1 cellular context compared by ENCODE assay signal in genomic region chr17:82636626-82637598, GRCh38.
A peak's percentile ranks its signal among the peaks of the same experiment; 100 is the strongest.
TF ChIP-seq lines count a peak whose summit lies in the region.

No MANE protein-coding gene starts in this region.

TF ChIP-seq in HepG2, 621 proteins besides CTCF, POLR2A, EP300 and RAD21 (continued from another document and continues in another):
- TF ChIP-seq ZNF629 (CRISPR knock-in tag; conservative IDR thresholded peaks at IDR 0.05) (no peak), ZNF33A (CRISPR knock-in tag; IDR thresholded peaks at IDR 0.05; ENCODE audit: borderline replicate concordance) (no peak), ZNF484 (CRISPR knock-in tag; IDR thresholded peaks at IDR 0.05; ENCODE audit: borderline replicate concordance, low read depth) (no peak), ISL2 (CRISPR knock-in tag; IDR thresholded peaks at IDR 0.05) (no peak), BRCA1 (CRISPR knock-in tag; IDR thresholded peaks at IDR 0.05) (no peak), MIER2 (CRISPR knock-in tag; IDR thresholded peaks at IDR 0.05) (no peak), ZNF276 (CRISPR knock-in tag; IDR thresholded peaks at IDR 0.05; ENCODE audit: low read depth) (no peak), POLR2AphosphoS2 (IDR thresholded peaks at IDR 0.05; ENCODE audit: low read depth, low read length) (no peak), MIXL1 (CRISPR knock-in tag; IDR thresholded peaks at IDR 0.05) (no peak), REST (IDR thresholded peaks at IDR 0.05; ENCODE audit: borderline replicate concordance in 1 of 2, low read depth in 1 of 2, low read length in 2 of 2) (peak in 1 of 2 experiments; percentile 25; a peak in 1 of 4 replicates), ZNF782 (CRISPR knock-in tag; IDR thresholded peaks at IDR 0.05; ENCODE audit: borderline replicate concordance) (no peak), ZBTB37 (CRISPR knock-in tag; IDR thresholded peaks at IDR 0.05) (no peak), ZNF230 (CRISPR knock-in tag; IDR thresholded peaks at IDR 0.05) (no peak), BORCS8-MEF2B (CRISPR knock-in tag; IDR thresholded peaks at IDR 0.05) (no peak), NFKBIZ (CRISPR knock-in tag; IDR thresholded peaks at IDR 0.05) (no peak), SNAPC2 (CRISPR knock-in tag; IDR thresholded peaks at IDR 0.05) (no peak), ARID4A (CRISPR knock-in tag; IDR thresholded peaks at IDR 0.05; ENCODE audit: borderline replicate concordance) (peak; percentile 71), ZNF235 (CRISPR knock-in tag; IDR thresholded peaks at IDR 0.05; ENCODE audit: borderline replicate concordance) (no peak), BCL6 (CRISPR knock-in tag; IDR thresholded peaks at IDR 0.05) (no peak), HMG20A (CRISPR knock-in tag; IDR thresholded peaks at IDR 0.05; ENCODE audit: borderline replicate concordance) (no peak), MEF2D (CRISPR knock-in tag; IDR thresholded peaks at IDR 0.05) (peak; percentile 95), ZFP62 (CRISPR knock-in tag; IDR thresholded peaks at IDR 0.05) (no peak), ZMAT3 (CRISPR knock-in tag; conservative IDR thresholded peaks at IDR 0.05) (no peak), FOXA1 (IDR thresholded peaks at IDR 0.05) (peak; percentile 42; the same call in 1 of the 2 replicates), FOXA1 (CRISPR knock-in tag; IDR thresholded peaks at IDR 0.05) (0 out of 2 replicates have a peak, but pooled peaks have one; percentile 12), ZBTB3 (CRISPR knock-in tag; IDR thresholded peaks at IDR 0.05; ENCODE audit: borderline replicate concordance, low read depth) (no peak), ZBTB38 (CRISPR knock-in tag; IDR thresholded peaks at IDR 0.05) (peak; percentile 30; the same call in 1 of the 2 replicates), POGK (CRISPR knock-in tag; conservative IDR thresholded peaks at IDR 0.05) (no peak), ATF3 (CRISPR knock-in tag; IDR thresholded peaks at IDR 0.05) (no peak), ATF7-NPFF (CRISPR knock-in tag; IDR thresholded peaks at IDR 0.05; ENCODE audit: low read depth) (no peak), ZNF18 (CRISPR knock-in tag; IDR thresholded peaks at IDR 0.05; ENCODE audit: insufficient replicate concordance) (no peak), TMF1 (CRISPR knock-in tag; IDR thresholded peaks at IDR 0.05; ENCODE audit: low read depth) (no peak), CERS6 (CRISPR knock-in tag; IDR thresholded peaks at IDR 0.05) (no peak), SNAPC5 (CRISPR knock-in tag; IDR thresholded peaks at IDR 0.05; ENCODE audit: borderline replicate concordance) (no peak), SETDB1 (CRISPR knock-in tag; IDR thresholded peaks at IDR 0.05; ENCODE audit: borderline replicate concordance) (no peak), MTF2 (CRISPR knock-in tag; IDR thresholded peaks at IDR 0.05; ENCODE audit: borderline replicate concordance) (no peak), PHF21A (CRISPR knock-in tag; IDR thresholded peaks at IDR 0.05) (no peak), SP2 (CRISPR knock-in tag; IDR thresholded peaks at IDR 0.05) (no peak), ZNF496 (CRISPR knock-in tag; IDR thresholded peaks at IDR 0.05; ENCODE audit: insufficient replicate concordance) (no peak), MEIS1 (CRISPR knock-in tag; IDR thresholded peaks at IDR 0.05; ENCODE audit: borderline replicate concordance) (no peak), CBX5 (CRISPR knock-in tag; IDR thresholded peaks at IDR 0.05; ENCODE audit: borderline replicate concordance) (no peak), ZNF816 (CRISPR knock-in tag; IDR thresholded peaks at IDR 0.05; ENCODE audit: borderline replicate concordance) (no peak), ZSCAN9 (CRISPR knock-in tag; IDR thresholded peaks at IDR 0.05; ENCODE audit: borderline replicate concordance) (no peak), SYNCRIP (IDR thresholded peaks at IDR 0.05; ENCODE audit: insufficient read depth, low read depth, low read length) (no peak), JARID2 (CRISPR knock-in tag; IDR thresholded peaks at IDR 0.05; ENCODE audit: insufficient replicate concordance) (no peak), ZBTB1 (CRISPR knock-in tag; IDR thresholded peaks at IDR 0.05; ENCODE audit: borderline replicate concordance) (no peak), ARID2 (CRISPR knock-in tag; IDR thresholded peaks at IDR 0.05; ENCODE audit: borderline replicate concordance) (0 out of 2 replicates have a peak, but pooled peaks have one; percentile 43), ZNF34 (CRISPR knock-in tag; IDR thresholded peaks at IDR 0.05; ENCODE audit: borderline replicate concordance) (no peak), ZNF558 (CRISPR knock-in tag; IDR thresholded peaks at IDR 0.05; ENCODE audit: borderline replicate concordance) (no peak), PREB (CRISPR knock-in tag; IDR thresholded peaks at IDR 0.05) (no peak), SMARCC2 (IDR thresholded peaks at IDR 0.05) (no peak)
